8 cellular contexts compared by ENCODE assay signal in genomic region chr1:93716974-93717373, GRCh38. TPM values are rescaled to one million over a fixed set of nuclear protein-coding genes. Genes with fewer than 3 reads are reported as not detected.
A peak's percentile ranks its signal among the peaks of the same experiment; 100 is the strongest.
DNase-seq lines count a peak whose midpoint lies in the region; ATAC-seq and TF ChIP-seq lines count a peak whose summit lies in the region.

No MANE protein-coding gene starts in this region.

- H3K27ac ChIP-seq in gastrocnemius medialis (no peak overlapping the region), gastroesophageal sphincter (no peak overlapping the region)

- no peaks in the 10 kb centered on the region for H3K36me3 ChIP-seq in gastrocnemius medialis
- H3K36me3 ChIP-seq in gastroesophageal sphincter: no peaks in the 10 kb centered on the region

- H3K9me3 Mint-ChIP-seq in activated B cell treated with CpG ODN at 0.5 μM for 24 hours: peaks cover 7% of the 10 kb centered on the region

- WGBS in gastroesophageal sphincter (ENCODE audit: low coverage in 1 of 2), 2 donors: 92 to 100% methylated on average over 1 to 2 of the region's 2 CpGs

- ATAC-seq in HG03066 (IDR thresholded peaks at IDR 0.05; ENCODE audit: low read depth, unreplicated experiment) (peak; percentile 45), activated B cell treated with CpG ODN at 0.5 μM for 24 hours (ENCODE audit: low read depth) (peak; percentile 37), gastrocnemius medialis (no peak), gastroesophageal sphincter (no peak)

- TF ChIP-seq POLR2A in gastrocnemius medialis (IDR thresholded peaks at IDR 0.05): no peak
- no peak for TF ChIP-seq POLR2A in gastroesophageal sphincter (IDR thresholded peaks at IDR 0.05)

- POLR2A ChIA-PET in activated B cell treated with CpG ODN at 0.5 μM for 24 hours (lab: Charles Lee): interaction anchor here (1.2 to 2.0 kb wide), 3 partner anchors 9 to 37 kb away, joined by 3 to 7 read pairs (median 5); no protein-coding TSS in a partner anchor

- H3K4me1 Mint-ChIP-seq in activated B cell treated with CpG ODN at 0.5 μM for 24 hours: peaks cover 37% of the 10 kb centered on the region

- CTCF ChIA-PET in activated B cell treated with CpG ODN at 0.5 μM for 24 hours (lab: Charles Lee): interaction anchor here (0.8 to 2.2 kb wide), 2 partner anchors 10 to 88 kb away, joined by 3 to 8 read pairs; no protein-coding TSS in a partner anchor

- in situ Hi-C loops in gastrocnemius medialis (cut with MboI; ENCODE audit: low sequenced_read_pairs in 4 of 4): no loop called here

- H3K27me3 Mint-ChIP-seq in activated B cell treated with CpG ODN at 0.5 μM for 24 hours: no peaks in the 10 kb centered on the region

- H3K27me3 ChIP-seq in gastrocnemius medialis (no peaks in the 10 kb centered on the region), gastroesophageal sphincter (no peaks in the 10 kb centered on the region)

- peak; percentile 50 for DNase-seq in GM12865 (ENCODE audit: low read depth)
- DNase-seq in activated B cell treated with CpG ODN at 0.5 μM for 24 hours: no peak
- peak; percentile 80 for DNase-seq in kidney tubule cell (ENCODE audit: low spot score)
- no peak for DNase-seq in gastrocnemius medialis
- DNase-seq in CD1c-positive myeloid dendritic cell (ENCODE audit: extremely low spot score): no peak
- no peak for DNase-seq in hypothalamus (lab: John Stamatoyannopoulos, UW)

- no peak overlapping the region for H3K27ac Mint-ChIP-seq in activated B cell treated with CpG ODN at 0.5 μM for 24 hours

- H3K4me1 ChIP-seq in gastrocnemius medialis (peaks cover 18 to 22% of the 10 kb centered on the region in 2 donors), gastroesophageal sphincter (peaks cover 2 to 34% (median 2%) of the 10 kb centered on the region in 3 donors)

- H3K4me3 Mint-ChIP-seq in activated B cell treated with CpG ODN at 0.5 μM for 24 hours: no peak overlapping the region

- TF ChIP-seq CTCF in GM12865 (IDR thresholded peaks at IDR 0.05; ENCODE audit: insufficient read depth, low read depth, low read length, missing control alignments) (no peak), activated B cell treated with CpG ODN at 0.5 μM for 24 hours (IDR thresholded peaks at IDR 0.05) (no peak), gastrocnemius medialis (IDR thresholded peaks at IDR 0.05 in 4 of 5, conservative IDR thresholded peaks at IDR 0.05 in 1 of 5) (no peak), gastroesophageal sphincter (IDR thresholded peaks at IDR 0.05) (no peak)

- H3K4me3 ChIP-seq in GM12865 (ENCODE audit: low read depth, low read length): no peak overlapping the region
- no peak overlapping the region for H3K4me3 ChIP-seq in gastrocnemius medialis
- no peak overlapping the region for H3K4me3 ChIP-seq in gastroesophageal sphincter

- H3K36me3 Mint-ChIP-seq in activated B cell treated with CpG ODN at 0.5 μM for 24 hours (ENCODE audit: low read depth): no peaks in the 10 kb centered on the region

- intact Hi-C loops in activated B cell treated with CpG ODN at 0.5 μM for 24 hours (cut with micrococcal nuclease) (loop anchor here (1.0 kb wide), 1 partner anchor 36 kb away; the partner anchor contains the start of gene BCAR3), gastrocnemius medialis (cut with DNase I; ENCODE audit: low total_unique reads) (no loop called here)

- TF ChIP-seq EP300 in gastroesophageal sphincter (IDR thresholded peaks at IDR 0.05): no peak

- H3K9me3 ChIP-seq in gastrocnemius medialis: no peaks in the 10 kb centered on the region
- peaks cover 0 to 9% (median 0%) of the 10 kb centered on the region in 3 donors for H3K9me3 ChIP-seq in gastroesophageal sphincter

RNA-seq across cellular contexts. Expression of gene BCAR3, which starts 35.3 kb away (rescaled TPM):
- total RNA-seq in activated B cell treated with CpG ODN at 0.5 μM for 24 hours (54.0 and 59.5 TPM in 2 replicates), gastrocnemius medialis (10 to 100 TPM; 17.1 to 25.0 (median 22.9) TPM), gastroesophageal sphincter (10 to 100 TPM; 33.9 to 40.2 (median 38.3) TPM)

Comparison
In these comparisons a context has a peak if more than half of its experiments do, and no peak if none do; other contexts are left out.
1. DNase-seq: peak in GM12865 (single experiment) and kidney tubule cell (single experiment); none in activated B cell treated with CpG ODN at 0.5 μM for 24 hours (single experiment), gastrocnemius medialis (0 of 2), CD1c-positive myeloid dendritic cell (single experiment) and hypothalamus (0 of 51).
2. ATAC-seq: peak in HG03066 (single experiment) and activated B cell treated with CpG ODN at 0.5 μM for 24 hours (single experiment); none in gastrocnemius medialis (0 of 2) and gastroesophageal sphincter (single experiment).